Comparison of ENCODE assay signal across 18 cellular contexts in genomic region chr14:77822307-77822706, GRCh38.
"Had no signal": no experiment of that assay in that cellular context is flagged by ENCODE, and none has a peak within 500 bp of the region (broad histone marks: within the 10 kb centered on the region; RNA-seq: fewer than 3 reads in every experiment).

No MANE protein-coding gene starts in this region.

- DNase-seq: effector CD4-positive, alpha-beta T cell; heart left ventricle; hypothalamus; kidney glomerular epithelial cell; mucosa of descending colon; naive thymus-derived CD8-positive, alpha-beta T cell; nucleus accumbens; ovary; right cardiac atrium; small intestine; stimulated activated CD4-positive, alpha-beta T cell treated with anti-CD3 and anti-CD28 coated beads, Interleukin-12 subunit alpha, Interleukin-12 subunit beta, amount 100 ng/mL, for 4 hours; stimulated activated naive CD8-positive, alpha-beta T cell treated with anti-CD3 and anti-CD28 coated beads, Interleukin-15, Interleukin-2, amounts not matched to agents 100 U/mL and 50 U/mL, for 24 hours; testis; transverse colon had no signal

- FAIRE-seq: frontal cortex, islet of Langerhans, small intestine had no signal

- ATAC-seq: esophagus mucosa; heart left ventricle; mucosa of descending colon; naive thymus-derived CD8-positive, alpha-beta T cell; right cardiac atrium; stimulated activated naive CD8-positive, alpha-beta T cell treated with anti-CD3 and anti-CD28 coated beads, Interleukin-15, Interleukin-2, amounts not matched to agents 100 U/mL and 50 U/mL, for 24 hours had no signal

- H3K27ac ChIP-seq: coronary artery, heart left ventricle, ovary, testis, transverse colon had no signal

- H3K4me1 ChIP-seq: testis, transverse colon had no signal

- H3K27me3 ChIP-seq: heart left ventricle, ovary, testis, transverse colon had no signal

- H3K9me3 ChIP-seq: heart left ventricle, mucosa of descending colon, ovary, testis, transverse colon had no signal

- H3K36me3 ChIP-seq: ovary had no signal

- H3K4me3 ChIP-seq: coronary artery, heart left ventricle, mucosa of descending colon, ovary, testis, transverse colon had no signal
